Comparison of ENCODE assay signal across 4 cellular contexts in genomic region chr11:60706931-60707330, GRCh38. TPM values are rescaled to one million over a fixed set of nuclear protein-coding genes. Genes with fewer than 3 reads are reported as not detected.
"Had no signal": no experiment of that assay in that cellular context is flagged by ENCODE, and none has a peak within 500 bp of the region (broad histone marks: within the 10 kb centered on the region; RNA-seq: fewer than 3 reads in every experiment).

No MANE protein-coding gene starts in this region.

- ATAC-seq: GM12878 had no signal

- H3K4me3 ChIP-seq: GM12878 had no signal

- DNase-seq: GDM1, GF-D8 had no signal

RNA-seq across cellular contexts. Expression of gene MS4A8, which starts 7.5 kb away (rescaled TPM):
- total RNA-seq: G401, GM12878 had no signal

RNA-seq across cellular contexts. Expression of gene MS4A18, which starts 17.6 kb away (rescaled TPM):
- total RNA-seq: G401, GM12878 had no signal
- polyA plus RNA-seq: GM12878 had no signal

RNA-seq across cellular contexts. Expression of gene MS4A15, which starts 49.7 kb away (rescaled TPM):
- total RNA-seq: G401 had no signal
